Comparison of ENCODE assay signal across 14 cellular contexts in genomic region chr4:17875402-17876070, GRCh38.
DNase-seq lines count a peak whose midpoint lies in the region; ATAC-seq lines count a peak whose summit lies in the region.
"Had no signal": no experiment of that assay in that cellular context is flagged by ENCODE, and none has a peak within 500 bp of the region (broad histone marks: within the 10 kb centered on the region; RNA-seq: fewer than 3 reads in every experiment).

No MANE protein-coding gene starts in this region.

- no peak overlapping the region for H3K27ac Mint-ChIP-seq in stimulated activated memory B cell treated with anti-CD40 and anti-IgM and Interleukin-4, amounts not matched to agents 10 μg/mL and 1 μg/mL and 100 μg/mL, for 72 hours

- H3K36me3 Mint-ChIP-seq in stimulated activated memory B cell treated with anti-CD40 and anti-IgM and Interleukin-4, amounts not matched to agents 10 μg/mL and 1 μg/mL and 100 μg/mL, for 72 hours, result peaks cover 9% of the 10 kb centered on the region

- no peak overlapping the region for H3K4me3 Mint-ChIP-seq in stimulated activated memory B cell treated with anti-CD40 and anti-IgM and Interleukin-4, amounts not matched to agents 10 μg/mL and 1 μg/mL and 100 μg/mL, for 72 hours

- H3K9me3 Mint-ChIP-seq in stimulated activated memory B cell treated with anti-CD40 and anti-IgM and Interleukin-4, amounts not matched to agents 10 μg/mL and 1 μg/mL and 100 μg/mL, for 72 hours, result peaks cover 3% of the 10 kb centered on the region

- H3K27me3 Mint-ChIP-seq in stimulated activated memory B cell treated with anti-CD40 and anti-IgM and Interleukin-4, amounts not matched to agents 10 μg/mL and 1 μg/mL and 100 μg/mL, for 72 hours, result no peaks in the 10 kb centered on the region

- H3K4me1 Mint-ChIP-seq in stimulated activated memory B cell treated with anti-CD40 and anti-IgM and Interleukin-4, amounts not matched to agents 10 μg/mL and 1 μg/mL and 100 μg/mL, for 72 hours, result no peaks in the 10 kb centered on the region

- DNase-seq in cortex of kidney (lab: John Stamatoyannopoulos, UW) (no peak), NCI-H128 (lab: John Stamatoyannopoulos, UW; ENCODE audit: unreplicated experiment) (no peak), SKM-1 treated with dmso at 0.1 percent for 144 hours (lab: John Stamatoyannopoulos, UW; ENCODE audit: unreplicated experiment) (no peak)
- DNase-seq: activated T-cell treated with anti-CD3 and anti-CD28 coated beads for 4 hours; heart right ventricle; lower lobe of right lung; NCI-H524; SIG-M5; stimulated activated naive CD4-positive, alpha-beta T cell treated with Interleukin-2 at 50 U/mL for 16 hours; WERI-Rb-1 had no signal

- ATAC-seq in GM19023 (IDR thresholded peaks at IDR 0.05; ENCODE audit: unreplicated experiment) (peak; percentile 84), GM21619 (IDR thresholded peaks at IDR 0.05; ENCODE audit: unreplicated experiment) (peak; percentile 98), HG03095 (IDR thresholded peaks at IDR 0.05; ENCODE audit: unreplicated experiment) (peak; percentile 94)
- peak; percentile 55 for ATAC-seq in stimulated activated memory B cell treated with anti-CD40 and anti-IgM and Interleukin-4, amounts not matched to agents 10 μg/mL and 1 μg/mL and 100 μg/mL, for 72 hours
- ATAC-seq: heart right ventricle, lower lobe of right lung had no signal
